In the genomic region with DNA sequence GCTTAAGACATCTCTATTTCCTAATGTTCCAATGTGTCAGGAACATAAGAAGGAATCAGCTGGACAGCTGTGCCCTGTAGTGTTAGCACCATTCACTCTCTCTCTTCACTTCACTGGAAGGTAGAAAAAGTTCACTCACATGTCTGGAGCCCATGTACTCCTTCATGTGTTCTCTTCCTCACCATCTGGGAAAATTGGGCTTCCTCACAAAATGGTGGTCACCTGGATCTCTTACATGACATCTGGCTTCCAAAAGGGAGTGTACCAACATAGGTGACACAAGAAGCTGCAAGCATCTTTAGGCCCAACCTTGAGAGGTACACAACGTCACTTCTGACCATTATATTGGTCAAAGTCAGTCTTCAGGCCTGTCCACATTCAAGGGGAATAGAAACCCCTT, we compare ENCODE assay signal across 26 cellular contexts.
"Had no signal": no experiment of that assay in that cellular context is flagged by ENCODE, and none has a peak within 500 bp of the region (broad histone marks: within the 10 kb centered on the region; RNA-seq: fewer than 3 reads in every experiment).

No MANE protein-coding gene starts in this region.

- ATAC-seq: activated T-helper 17 cell treated with anti-CD3 and anti-CD28 coated beads, Interleukin-2, amount 50 U/mL, for 72 hours; K562; Panc1; Right ventricle myocardium inferior had no signal

- H3K4me3 ChIP-seq: cardiac muscle cell, K562 had no signal

- H3K36me3 ChIP-seq: brain microvascular endothelial cell, cardiac muscle cell had no signal

- FAIRE-seq: K562 had no signal

- DNase-seq: activated CD4-positive, alpha-beta memory T cell treated with anti-CD3 and anti-CD28 coated beads, Interleukin-2, amount 10 ng/mL, durations not matched to agents 7 days and 5 days; activated CD4-positive, alpha-beta T cell treated with anti-CD3 and anti-CD28 coated beads, Interleukin-2, amount 50 U/mL, for 1 hour; activated CD4-positive, CD25-positive, alpha-beta regulatory T cell; activated gamma-delta T cell; activated naive CD4-positive, alpha-beta T cell treated with anti-CD3 and anti-CD28 coated beads, Interleukin-2, amount 10 ng/mL, durations not matched to agents 7 days and 5 days; activated naive CD8-positive, alpha-beta T cell treated with anti-CD3 and anti-CD28 coated beads for 36 hours; activated T-cell treated with anti-CD3 and anti-CD28 coated beads for 4 hours; activated T-cell treated with anti-CD3 and anti-CD28 coated beads, Interleukin-2, amount 50 U/mL, for 48 hours; brain microvascular endothelial cell; Kasumi-1; NCI-H1105 treated with DMSO at 0.1 percent for 48 hours; NCI-H1436 treated with DMSO at 0.1 percent for 48 hours; NCI-H187; NCI-H2081; NCI-H510A treated with DMSO at 0.1 percent for 48 hours; NCI-H69; NK-92 treated with Interleukin-12 subunit alpha and Interleukin-12 subunit beta, amount 100 ng/mL, for 24 hours; OCI-M1; RPMI8226; T1000 had no signal

- H3K27me3 ChIP-seq: brain microvascular endothelial cell, cardiac muscle cell had no signal

- H3K27ac ChIP-seq: brain microvascular endothelial cell, VCaP had no signal
